Comparison of ENCODE assay signal across 1 cellular context in genomic region chr20:62043131-62043914, GRCh38.
TF ChIP-seq lines count a peak whose summit lies in the region.

No MANE protein-coding gene starts in this region.

TF ChIP-seq in HepG2, 621 proteins besides CTCF, POLR2A, EP300 and RAD21 (continued from another document and continues in another):
- TF ChIP-seq, protein P1, sequence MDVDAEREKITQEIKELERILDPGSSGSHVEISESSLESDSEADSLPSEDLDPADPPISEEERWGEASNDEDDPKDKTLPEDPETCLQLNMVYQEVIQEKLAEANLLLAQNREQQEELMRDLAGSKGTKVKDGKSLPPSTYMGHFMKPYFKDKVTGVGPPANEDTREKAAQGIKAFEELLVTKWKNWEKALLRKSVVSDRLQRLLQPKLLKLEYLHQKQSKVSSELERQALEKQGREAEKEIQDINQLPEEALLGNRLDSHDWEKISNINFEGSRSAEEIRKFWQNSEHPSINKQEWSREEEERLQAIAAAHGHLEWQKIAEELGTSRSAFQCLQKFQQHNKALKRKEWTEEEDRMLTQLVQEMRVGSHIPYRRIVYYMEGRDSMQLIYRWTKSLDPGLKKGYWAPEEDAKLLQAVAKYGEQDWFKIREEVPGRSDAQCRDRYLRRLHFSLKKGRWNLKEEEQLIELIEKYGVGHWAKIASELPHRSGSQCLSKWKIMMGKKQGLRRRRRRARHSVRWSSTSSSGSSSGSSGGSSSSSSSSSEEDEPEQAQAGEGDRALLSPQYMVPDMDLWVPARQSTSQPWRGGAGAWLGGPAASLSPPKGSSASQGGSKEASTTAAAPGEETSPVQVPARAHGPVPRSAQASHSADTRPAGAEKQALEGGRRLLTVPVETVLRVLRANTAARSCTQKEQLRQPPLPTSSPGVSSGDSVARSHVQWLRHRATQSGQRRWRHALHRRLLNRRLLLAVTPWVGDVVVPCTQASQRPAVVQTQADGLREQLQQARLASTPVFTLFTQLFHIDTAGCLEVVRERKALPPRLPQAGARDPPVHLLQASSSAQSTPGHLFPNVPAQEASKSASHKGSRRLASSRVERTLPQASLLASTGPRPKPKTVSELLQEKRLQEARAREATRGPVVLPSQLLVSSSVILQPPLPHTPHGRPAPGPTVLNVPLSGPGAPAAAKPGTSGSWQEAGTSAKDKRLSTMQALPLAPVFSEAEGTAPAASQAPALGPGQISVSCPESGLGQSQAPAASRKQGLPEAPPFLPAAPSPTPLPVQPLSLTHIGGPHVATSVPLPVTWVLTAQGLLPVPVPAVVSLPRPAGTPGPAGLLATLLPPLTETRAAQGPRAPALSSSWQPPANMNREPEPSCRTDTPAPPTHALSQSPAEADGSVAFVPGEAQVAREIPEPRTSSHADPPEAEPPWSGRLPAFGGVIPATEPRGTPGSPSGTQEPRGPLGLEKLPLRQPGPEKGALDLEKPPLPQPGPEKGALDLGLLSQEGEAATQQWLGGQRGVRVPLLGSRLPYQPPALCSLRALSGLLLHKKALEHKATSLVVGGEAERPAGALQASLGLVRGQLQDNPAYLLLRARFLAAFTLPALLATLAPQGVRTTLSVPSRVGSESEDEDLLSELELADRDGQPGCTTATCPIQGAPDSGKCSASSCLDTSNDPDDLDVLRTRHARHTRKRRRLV (CRISPR knock-in tag; IDR thresholded peaks at IDR 0.05), result peak; percentile 25; the same call in 1 of the 2 replicates
- TF ChIP-seq PHB2 (IDR thresholded peaks at IDR 0.05; ENCODE audit: partially characterized antibody) (no peak), HNRNPK (IDR thresholded peaks at IDR 0.05; ENCODE audit: low read depth, low read length, poor library complexity, severe bottlenecking) (no peak), MXI1 (IDR thresholded peaks at IDR 0.05; ENCODE audit: borderline replicate concordance, low read depth, low read length) (peak; percentile 77; the same call in 1 of the 3 replicates), MAFF (IDR thresholded peaks at IDR 0.05; ENCODE audit: low read depth, low read length) (no peak), ZNF879 (CRISPR knock-in tag; IDR thresholded peaks at IDR 0.05) (peak; percentile 27; the same call in 1 of the 2 replicates), ZNF432 (CRISPR knock-in tag; IDR thresholded peaks at IDR 0.05; ENCODE audit: borderline replicate concordance) (no peak), ZBTB33 (CRISPR knock-in tag; IDR thresholded peaks at IDR 0.05) (peak; percentile 36; the same call in 1 of the 2 replicates), ZNF737 (CRISPR knock-in tag; IDR thresholded peaks at IDR 0.05; ENCODE audit: borderline replicate concordance) (no peak), TGIF2 (CRISPR knock-in tag; IDR thresholded peaks at IDR 0.05) (peak; percentile 90), ATF1 (CRISPR knock-in tag; IDR thresholded peaks at IDR 0.05) (no peak; the same call in 1 of the 2 replicates), SP4 (CRISPR knock-in tag; IDR thresholded peaks at IDR 0.05) (no peak), FOXA1 (IDR thresholded peaks at IDR 0.05) (no peak), FOXA1 (CRISPR knock-in tag; IDR thresholded peaks at IDR 0.05) (peak; percentile 12; the same call in 1 of the 2 replicates), ZFY (CRISPR knock-in tag; IDR thresholded peaks at IDR 0.05) (peak; percentile 19; the same call in 1 of the 2 replicates), MAX (IDR thresholded peaks at IDR 0.05) (peak; percentile 42; the same call in 1 of the 2 replicates), PAF1 (CRISPR knock-in tag; IDR thresholded peaks at IDR 0.05) (no peak), PBX2 (CRISPR knock-in tag; IDR thresholded peaks at IDR 0.05) (no peak), NFRKB (IDR thresholded peaks at IDR 0.05) (no peak), TAF15 (IDR thresholded peaks at IDR 0.05; ENCODE audit: low read depth, low read length, poor library complexity, severe bottlenecking) (no peak), TCF7L2 (IDR thresholded peaks at IDR 0.05; ENCODE audit: low read depth, low read length) (no peak), ZNF589 (CRISPR knock-in tag; conservative IDR thresholded peaks at IDR 0.05) (no peak), HNRNPUL1 (IDR thresholded peaks at IDR 0.05; ENCODE audit: low read depth, low read length) (no peak)
- TF ChIP-seq, protein P2, sequence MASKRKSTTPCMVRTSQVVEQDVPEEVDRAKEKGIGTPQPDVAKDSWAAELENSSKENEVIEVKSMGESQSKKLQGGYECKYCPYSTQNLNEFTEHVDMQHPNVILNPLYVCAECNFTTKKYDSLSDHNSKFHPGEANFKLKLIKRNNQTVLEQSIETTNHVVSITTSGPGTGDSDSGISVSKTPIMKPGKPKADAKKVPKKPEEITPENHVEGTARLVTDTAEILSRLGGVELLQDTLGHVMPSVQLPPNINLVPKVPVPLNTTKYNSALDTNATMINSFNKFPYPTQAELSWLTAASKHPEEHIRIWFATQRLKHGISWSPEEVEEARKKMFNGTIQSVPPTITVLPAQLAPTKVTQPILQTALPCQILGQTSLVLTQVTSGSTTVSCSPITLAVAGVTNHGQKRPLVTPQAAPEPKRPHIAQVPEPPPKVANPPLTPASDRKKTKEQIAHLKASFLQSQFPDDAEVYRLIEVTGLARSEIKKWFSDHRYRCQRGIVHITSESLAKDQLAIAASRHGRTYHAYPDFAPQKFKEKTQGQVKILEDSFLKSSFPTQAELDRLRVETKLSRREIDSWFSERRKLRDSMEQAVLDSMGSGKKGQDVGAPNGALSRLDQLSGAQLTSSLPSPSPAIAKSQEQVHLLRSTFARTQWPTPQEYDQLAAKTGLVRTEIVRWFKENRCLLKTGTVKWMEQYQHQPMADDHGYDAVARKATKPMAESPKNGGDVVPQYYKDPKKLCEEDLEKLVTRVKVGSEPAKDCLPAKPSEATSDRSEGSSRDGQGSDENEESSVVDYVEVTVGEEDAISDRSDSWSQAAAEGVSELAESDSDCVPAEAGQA (IDR thresholded peaks at IDR 0.05; ENCODE audit: low read depth), result peak; percentile 81
- TF ChIP-seq, protein P2 (CRISPR knock-in tag; IDR thresholded peaks at IDR 0.05; ENCODE audit: borderline replicate concordance), result no peak
- TF ChIP-seq, protein P3, sequence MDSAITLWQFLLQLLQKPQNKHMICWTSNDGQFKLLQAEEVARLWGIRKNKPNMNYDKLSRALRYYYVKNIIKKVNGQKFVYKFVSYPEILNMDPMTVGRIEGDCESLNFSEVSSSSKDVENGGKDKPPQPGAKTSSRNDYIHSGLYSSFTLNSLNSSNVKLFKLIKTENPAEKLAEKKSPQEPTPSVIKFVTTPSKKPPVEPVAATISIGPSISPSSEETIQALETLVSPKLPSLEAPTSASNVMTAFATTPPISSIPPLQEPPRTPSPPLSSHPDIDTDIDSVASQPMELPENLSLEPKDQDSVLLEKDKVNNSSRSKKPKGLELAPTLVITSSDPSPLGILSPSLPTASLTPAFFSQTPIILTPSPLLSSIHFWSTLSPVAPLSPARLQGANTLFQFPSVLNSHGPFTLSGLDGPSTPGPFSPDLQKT (CRISPR knock-in tag; IDR thresholded peaks at IDR 0.05; ENCODE audit: borderline replicate concordance), result no peak
- TF ChIP-seq, protein P4, sequence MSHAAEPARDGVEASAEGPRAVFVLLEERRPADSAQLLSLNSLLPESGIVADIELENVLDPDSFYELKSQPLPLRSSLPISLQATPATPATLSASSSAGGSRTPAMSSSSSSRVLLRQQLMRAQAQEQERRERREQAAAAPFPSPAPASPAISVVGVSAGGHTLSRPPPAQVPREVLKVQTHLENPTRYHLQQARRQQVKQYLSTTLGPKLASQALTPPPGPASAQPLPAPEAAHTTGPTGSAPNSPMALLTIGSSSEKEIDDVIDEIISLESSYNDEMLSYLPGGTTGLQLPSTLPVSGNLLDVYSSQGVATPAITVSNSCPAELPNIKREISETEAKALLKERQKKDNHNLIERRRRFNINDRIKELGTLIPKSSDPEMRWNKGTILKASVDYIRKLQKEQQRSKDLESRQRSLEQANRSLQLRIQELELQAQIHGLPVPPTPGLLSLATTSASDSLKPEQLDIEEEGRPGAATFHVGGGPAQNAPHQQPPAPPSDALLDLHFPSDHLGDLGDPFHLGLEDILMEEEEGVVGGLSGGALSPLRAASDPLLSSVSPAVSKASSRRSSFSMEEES (CRISPR knock-in tag; IDR thresholded peaks at IDR 0.05), result peak; percentile 47; the same call in 1 of the 2 replicates
- TF ChIP-seq, protein P5, sequence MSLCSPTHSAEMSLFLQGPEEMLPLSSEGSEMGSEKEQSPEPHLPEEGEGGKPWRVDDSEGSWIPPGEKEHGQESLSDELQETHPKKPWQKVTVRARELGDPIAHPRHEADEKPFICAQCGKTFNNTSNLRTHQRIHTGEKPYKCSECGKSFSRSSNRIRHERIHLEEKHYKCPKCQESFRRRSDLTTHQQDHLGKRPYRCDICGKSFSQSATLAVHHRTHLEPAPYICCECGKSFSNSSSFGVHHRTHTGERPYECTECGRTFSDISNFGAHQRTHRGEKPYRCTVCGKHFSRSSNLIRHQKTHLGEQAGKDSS (CRISPR knock-in tag; IDR thresholded peaks at IDR 0.05; ENCODE audit: borderline replicate concordance, low read depth), result peak; percentile 56; the same call in 1 of the 2 replicates
